ENCODE assay signal across 16 cellular contexts in genomic region chr15:32851619-32852416, GRCh38.
DNase-seq lines count a peak whose midpoint lies in the region; ATAC-seq and TF ChIP-seq lines count a peak whose summit lies in the region.
"Had no signal": no experiment of that assay in that cellular context is flagged by ENCODE, and none has a peak within 500 bp of the region (broad histone marks: within the 10 kb centered on the region; RNA-seq: fewer than 3 reads in every experiment).

No MANE protein-coding gene starts in this region.

- in situ Hi-C loops in brain microvascular endothelial cell (cut with HindIII; ENCODE audit: low pct_ligation_motif_present, low sequenced_read_pairs) = no loop called here

- CTCF ChIA-PET in OCI-LY7 (lab: Charles Lee; ENCODE audit: unreplicated experiment) = no interaction called here

- H3K27me3 ChIP-seq in brain microvascular endothelial cell (replicated peaks) = no peaks in the 10 kb centered on the region
- H3K27me3 ChIP-seq: MG63 had no signal

- H3K27ac ChIP-seq in brain microvascular endothelial cell (peak overlapping the region; percentile 98), OCI-LY7 (ENCODE audit: low read depth, low read length, poor library complexity, severe bottlenecking) (no peak overlapping the region)

- no peak overlapping the region for H3K4me2 ChIP-seq in OCI-LY7 (ENCODE audit: low read length)

- TF ChIP-seq CTCF in brain microvascular endothelial cell (IDR thresholded peaks at IDR 0.05; ENCODE audit: low read depth, low read length, missing control alignments) (no peak), OCI-LY7 (conservative IDR thresholded peaks at IDR 0.05; ENCODE audit: low read length) (no peak)

- H3K9me2 ChIP-seq in OCI-LY7 (ENCODE audit: insufficient read depth, low read length) = no peaks in the 10 kb centered on the region

- DNase-seq in HS-5 (ENCODE audit: low read depth) (peak; percentile 84), brain microvascular endothelial cell (peak; percentile 76), hepatic stellate cell (ENCODE audit: low spot score) (peak; percentile 60), OCI-LY7 (ENCODE audit: low spot score) (no peak)
- no peak for DNase-seq in stimulated activated naive CD4-positive, alpha-beta T cell treated with Interleukin-2 at 50 U/mL for 16 hours (lab: John Stamatoyannopoulos, UW)
- DNase-seq: activated CD8-positive, alpha-beta memory T cell treated with anti-CD3 and anti-CD28 coated beads, Interleukin-2, amount 50 U/mL, for 4 hours; glutamatergic neuron; MG63; NCI-H2107; NK-92 treated with Interleukin-12 subunit alpha and Interleukin-12 subunit beta, amount 100 ng/mL, for 24 hours; right cardiac atrium; stimulated activated naive CD8-positive, alpha-beta T cell treated with anti-CD3 and anti-CD28 coated beads, Interleukin-15, amount 100 ng/mL, for 72 hours had no signal

- POLR2A ChIA-PET in OCI-LY7 (lab: Charles Lee) = interaction anchor here (0.5 to 0.8 kb wide), 2 partner anchors 19 to 60 kb away, joined by 3 to 4 read pairs; no protein-coding TSS in a partner anchor

- H3K4me3 ChIP-seq in brain microvascular endothelial cell (ENCODE audit: low read depth, low read length) (no peak overlapping the region), OCI-LY7 (ENCODE audit: low read depth, low read length, poor library complexity, severe bottlenecking) (no peak overlapping the region)
- H3K4me3 ChIP-seq: MG63 had no signal

- ATAC-seq in HG02973 (IDR thresholded peaks at IDR 0.05; ENCODE audit: unreplicated experiment) = no peak
- ATAC-seq in HG02938 (IDR thresholded peaks at IDR 0.05; ENCODE audit: unreplicated experiment) = no peak
- ATAC-seq: activated naive CD4-positive, alpha-beta T cell treated with anti-CD3 and anti-CD28 coated beads, Interleukin-2, amount 50 U/mL, for 72 hours; right cardiac atrium; stimulated activated naive CD8-positive, alpha-beta T cell treated with anti-CD3 and anti-CD28 coated beads, Interleukin-15, amount 100 ng/mL, for 72 hours; WTC11 had no signal

- intact Hi-C loops in OCI-LY7 (cut with micrococcal nuclease; ENCODE audit: unreplicated experiment) = no loop called here

- H3K79me2 ChIP-seq in OCI-LY7 (ENCODE audit: insufficient read depth, low read depth, low read length) = no peaks in the 10 kb centered on the region

- no TSS peak for BruUV-seq in OCI-LY7 (replicated peaks; lab: Mats Ljungman, UMichigan)

- H2AFZ ChIP-seq in OCI-LY7 (ENCODE audit: low read length) = no peak overlapping the region

- H3K36me3 ChIP-seq in brain microvascular endothelial cell (replicated peaks) (no peaks in the 10 kb centered on the region), OCI-LY7 (ENCODE audit: insufficient read depth, low read length) (no peaks in the 10 kb centered on the region)
- H3K36me3 ChIP-seq: MG63 had no signal

- H4K20me1 ChIP-seq in OCI-LY7 (ENCODE audit: insufficient read depth, low read length) = no peaks in the 10 kb centered on the region

- H3K9me3 ChIP-seq in OCI-LY7 (ENCODE audit: low read length) = no peaks in the 10 kb centered on the region
- H3K9me3 ChIP-seq: MG63 had no signal

- H3K4me1 ChIP-seq in OCI-LY7 (ENCODE audit: insufficient read depth, low read length, poor library complexity, severe bottlenecking) = no peaks in the 10 kb centered on the region

Comparison
In these comparisons a context has a peak if more than half of its experiments do, and no peak if none do; other contexts are left out.
1. DNase-seq: peak in HS-5 (single experiment), brain microvascular endothelial cell (single experiment) and hepatic stellate cell (single experiment); none in OCI-LY7 (single experiment) and stimulated activated naive CD4-positive, alpha-beta T cell treated with Interleukin-2 at 50 U/mL for 16 hours (single experiment).